ENCODE assay signal across 18 cellular contexts in the genomic region with DNA sequence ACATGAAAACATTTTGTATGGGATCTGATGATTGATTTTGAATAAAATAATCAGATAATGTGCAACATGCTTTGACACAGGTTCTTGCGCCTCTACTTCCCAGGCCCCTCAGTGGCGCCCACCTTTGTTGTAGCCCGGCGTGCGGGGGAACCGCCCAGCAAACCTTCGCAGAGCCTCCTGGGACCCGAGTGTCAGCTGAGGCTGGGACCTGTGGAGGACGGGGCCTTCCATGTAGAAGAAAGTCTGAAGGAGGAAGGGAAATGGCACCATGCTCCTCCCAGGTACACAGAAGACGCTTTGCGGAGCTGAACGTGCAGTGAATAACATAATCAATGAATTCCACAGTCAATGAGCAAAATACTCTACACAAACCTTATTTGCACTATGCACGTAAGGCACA.
"Had no signal": no experiment of that assay in that cellular context is flagged by ENCODE, and none has a peak within 500 bp of the region (broad histone marks: within the 10 kb centered on the region; RNA-seq: fewer than 3 reads in every experiment).

No MANE protein-coding gene starts in this region.

- H3K4me1 ChIP-seq: parathyroid adenoma, suprapubic skin had no signal

- H3K36me3 ChIP-seq: cardiac muscle cell, neural progenitor cell, suprapubic skin, tibial artery had no signal

- H3K27ac ChIP-seq: cardiac muscle cell, dorsolateral prefrontal cortex, hepatocyte, neural progenitor cell, parathyroid adenoma, psoas muscle, suprapubic skin, tibial artery had no signal

- H3K9me3 Mint-ChIP-seq: natural killer cell, neural progenitor cell had no signal

- H3K27me3 ChIP-seq: cardiac muscle cell, dorsolateral prefrontal cortex, hepatocyte, neural progenitor cell had no signal

- ATAC-seq: natural killer cell; psoas muscle; stimulated activated naive CD8-positive, alpha-beta T cell treated with anti-CD3 and anti-CD28 coated beads, Interleukin-15, Interleukin-2, amounts not matched to agents 100 U/mL and 50 U/mL, for 24 hours had no signal

- H3K27ac Mint-ChIP-seq: natural killer cell, neural progenitor cell had no signal

- H3K4me1 Mint-ChIP-seq: natural killer cell had no signal

- H3K36me3 Mint-ChIP-seq: mesothelial cell of epicardium, natural killer cell, neural progenitor cell had no signal

- H3K4me3 ChIP-seq: cardiac muscle cell, dorsolateral prefrontal cortex, hepatocyte, neural progenitor cell, psoas muscle, suprapubic skin, tibial artery had no signal

- H3K4me3 Mint-ChIP-seq: mesothelial cell of epicardium, natural killer cell, neural progenitor cell had no signal

- DNase-seq: cortex of kidney; effector CD8-positive, alpha-beta T cell; foreskin melanocyte; natural killer cell; nucleus accumbens; psoas muscle; retina; small intestine; stimulated activated CD4-positive, alpha-beta T cell treated with anti-CD3 and anti-CD28 coated beads, Interleukin-2, amount 100 ng/mL, for 48 hours; stimulated activated naive CD8-positive, alpha-beta T cell treated with anti-CD3 and anti-CD28 coated beads, Interleukin-15, Interleukin-2, amounts not matched to agents 100 U/mL and 50 U/mL, for 24 hours had no signal

- H3K9me3 ChIP-seq: psoas muscle, suprapubic skin, tibial artery had no signal
